ENCODE assay signal across 11 cellular contexts in genomic region chr20:2314759-2315439, GRCh38. TPM values are rescaled to one million over a fixed set of nuclear protein-coding genes. Genes with fewer than 3 reads are reported as not detected.
DNase-seq lines count a peak whose midpoint lies in the region; ATAC-seq and TF ChIP-seq lines count a peak whose summit lies in the region.
"Had no signal": no experiment of that assay in that cellular context is flagged by ENCODE, and none has a peak within 500 bp of the region (broad histone marks: within the 10 kb centered on the region; RNA-seq: fewer than 3 reads in every experiment).

No MANE protein-coding gene starts in this region.

- BruUV-seq in PC-9 (replicated peaks; lab: Mats Ljungman, UMichigan): no TSS peak

- peaks cover 31% of the 10 kb centered on the region for H3F3A ChIP-seq in PC-9 (ENCODE audit: insufficient read depth, low read depth)

- intact Hi-C loops in PC-9 (cut with micrococcal nuclease; ENCODE audit: unreplicated experiment): no loop called here

- no peak for ATAC-seq in GM18867 (IDR thresholded peaks at IDR 0.05; ENCODE audit: unreplicated experiment)

- no peak for TF ChIP-seq EP300 in suprapubic skin (IDR thresholded peaks at IDR 0.05)

- H3K4me3 ChIP-seq in PC-9 (peak overlapping the region; percentile 15; the same call in 1 of the 2 replicates), suprapubic skin (no peak overlapping the region)
- H3K4me3 ChIP-seq: BLaER1, ovary had no signal

- H3K79me2 ChIP-seq in PC-9 (ENCODE audit: low read depth): no peaks in the 10 kb centered on the region

- POLR2A ChIA-PET in PC-9 (lab: Charles Lee; ENCODE audit: unreplicated experiment): interaction anchor here (0.5 to 0.6 kb wide), 3 partner anchors 207 to 376 kb away, joined by 3 to 7 read pairs (median 4); no protein-coding TSS in a partner anchor

- H3K9me2 ChIP-seq in PC-9 (ENCODE audit: insufficient read depth): no peaks in the 10 kb centered on the region

- no peaks in the 10 kb centered on the region for H4K20me1 ChIP-seq in PC-9 (ENCODE audit: insufficient read depth)
- H4K20me1 ChIP-seq: BLaER1 had no signal

- no peaks in the 10 kb centered on the region for H3K9me3 ChIP-seq in PC-9 (ENCODE audit: insufficient read depth, low read depth)
- H3K9me3 ChIP-seq in suprapubic skin: no peaks in the 10 kb centered on the region
- H3K9me3 ChIP-seq: ovary had no signal

- DNase-seq in NCI-H2107 treated with DMSO at 0.1 percent for 48 hours (lab: John Stamatoyannopoulos, UW; ENCODE audit: unreplicated experiment) (peak; percentile 15), NCI-H2107 (lab: John Stamatoyannopoulos, UW) (no peak), PC-9 (peak; percentile 72 to 97), fibroblast of the conjunctiva (ENCODE audit: low read depth) (peak; percentile 81), suprapubic skin (ENCODE audit: low spot score in 2 of 2) (peak in 1 of 2 donors; percentile 71)
- no peak for DNase-seq in activated naive CD4-positive, alpha-beta T cell treated with Interleukin-2 at 50 U/mL for 16 hours
- no peak for DNase-seq in stimulated activated CD4-positive, alpha-beta T cell treated with anti-CD3 and anti-CD28 coated beads, Interleukin-4, amount 100 ng/mL, for 1 hour
- DNase-seq: T-helper 1 cell had no signal

- H3K4me1 ChIP-seq in PC-9 (replicated peaks; ENCODE audit: insufficient read depth) (peaks cover 34% of the 10 kb centered on the region), suprapubic skin (peaks cover 20% of the 10 kb centered on the region)
- H3K4me1 ChIP-seq: BLaER1 had no signal

- CTCF ChIA-PET in PC-9 (lab: Charles Lee): interaction anchor here (0.6 kb wide), 1 partner anchor 203 kb away, joined by 6 read pairs; no protein-coding TSS in a partner anchor

- H3K27ac ChIP-seq in PC-9 (peak overlapping the region; percentile 91), suprapubic skin (peak overlapping the region; percentile 49)
- H3K27ac ChIP-seq: BLaER1, ovary had no signal

- peak overlapping the region; percentile 70 for H3K4me2 ChIP-seq in PC-9
- H3K4me2 ChIP-seq: BLaER1 had no signal

- TF ChIP-seq POLR2A in suprapubic skin (IDR thresholded peaks at IDR 0.05): no peak

- H3K27me3 ChIP-seq in PC-9 (ENCODE audit: insufficient read depth, low read depth) (no peaks in the 10 kb centered on the region), suprapubic skin (no peaks in the 10 kb centered on the region)
- H3K27me3 ChIP-seq: BLaER1, ovary had no signal

- peak overlapping the region; percentile 74; the same call in 1 of the 2 replicates for H2AFZ ChIP-seq in PC-9

- WGBS in suprapubic skin: 22% methylated on average over 7 of the region's 8 CpGs

- TF ChIP-seq CTCF in PC-9 (conservative IDR thresholded peaks at IDR 0.05): no peak
- TF ChIP-seq CTCF in suprapubic skin (IDR thresholded peaks at IDR 0.05): no peak

- H3K36me3 ChIP-seq in PC-9 (ENCODE audit: low read depth): no peaks in the 10 kb centered on the region
- H3K36me3 ChIP-seq in suprapubic skin: no peaks in the 10 kb centered on the region
- H3K36me3 ChIP-seq: BLaER1, ovary had no signal

RNA-seq across cellular contexts. Expression of gene TGM3, which starts 19.1 kb away (rescaled TPM):
- total RNA-seq in PC-9 (2021) (not detected in 2 replicates), suprapubic skin (10 to 100 TPM; 24.9 to 56.5 (median 44.8) TPM)

Comparison
In these comparisons a context has a peak if more than half of its experiments do, and no peak if none do; other contexts are left out.
1. DNase-seq: peak in NCI-H2107 treated with DMSO at 0.1 percent for 48 hours (single experiment), PC-9 (2 of 2) and fibroblast of the conjunctiva (single experiment); none in NCI-H2107 (single experiment), activated naive CD4-positive, alpha-beta T cell treated with Interleukin-2 at 50 U/mL for 16 hours (single experiment) and stimulated activated CD4-positive, alpha-beta T cell treated with anti-CD3 and anti-CD28 coated beads, Interleukin-4, amount 100 ng/mL, for 1 hour (single experiment).
2. RNA of gene TGM3, which starts 19.1 kb away (total RNA-seq): 24.9 to 56.5 TPM in suprapubic skin; not detected in PC-9; every median in the first group is over 10 times any median in the second.